Comparison of ENCODE assay signal across 34 cellular contexts in genomic region chr1:241630476-241630875, GRCh38. TPM values are rescaled to one million over a fixed set of nuclear protein-coding genes. Genes with fewer than 3 reads are reported as not detected.
"Had no signal": no experiment of that assay in that cellular context is flagged by ENCODE, and none has a peak within 500 bp of the region (broad histone marks: within the 10 kb centered on the region; RNA-seq: fewer than 3 reads in every experiment).

No MANE protein-coding gene starts in this region.

- H3K9me3 ChIP-seq: esophagus muscularis mucosa, gastrocnemius medialis, heart left ventricle had no signal

- H3K27ac ChIP-seq: brain microvascular endothelial cell, esophagus muscularis mucosa, foreskin keratinocyte, gastrocnemius medialis, heart left ventricle, WERI-Rb-1 had no signal

- FAIRE-seq: astrocyte, colon had no signal

- H3K4me1 ChIP-seq: esophagus muscularis mucosa had no signal

- H3K4me3 ChIP-seq: esophagus muscularis mucosa, gastrocnemius medialis, heart left ventricle had no signal

- H3K27me3 Mint-ChIP-seq: activated B cell treated with CpG ODN at 0.5 μM for 24 hours; activated CD8-positive, alpha-beta T cell treated with anti-CD3 and anti-CD28 coated beads for 36 hours; activated naive CD8-positive, alpha-beta T cell; activated T-helper 17 cell treated with anti-CD3 and anti-CD28 coated beads, Interleukin-2, amount 50 U/mL, for 72 hours; effector memory CD8-positive, alpha-beta T cell had no signal

- H3K4me3 Mint-ChIP-seq: activated B cell treated with CpG ODN at 0.5 μM for 24 hours; activated CD8-positive, alpha-beta T cell treated with anti-CD3 and anti-CD28 coated beads for 36 hours; activated naive CD8-positive, alpha-beta T cell; activated T-cell treated with anti-CD3 and anti-CD28 coated beads, Interleukin-2, amount 50 U/mL, for 4 hours; activated T-helper 17 cell treated with anti-CD3 and anti-CD28 coated beads, Interleukin-2, amount 50 U/mL, for 72 hours; effector memory CD8-positive, alpha-beta T cell had no signal

- H3K27ac Mint-ChIP-seq: activated CD8-positive, alpha-beta T cell treated with anti-CD3 and anti-CD28 coated beads for 36 hours; activated T-helper 17 cell treated with anti-CD3 and anti-CD28 coated beads, Interleukin-2, amount 50 U/mL, for 72 hours had no signal

- H3K9me3 Mint-ChIP-seq: activated B cell treated with CpG ODN at 0.5 μM for 24 hours; activated CD8-positive, alpha-beta T cell treated with anti-CD3 and anti-CD28 coated beads for 36 hours; activated T-cell treated with anti-CD3 and anti-CD28 coated beads, Interleukin-2, amount 50 U/mL, for 4 hours; activated T-helper 17 cell treated with anti-CD3 and anti-CD28 coated beads, Interleukin-2, amount 50 U/mL, for 72 hours; effector memory CD8-positive, alpha-beta T cell had no signal

- H3K27me3 ChIP-seq: brain microvascular endothelial cell, esophagus muscularis mucosa, foreskin keratinocyte, gastrocnemius medialis, heart left ventricle had no signal

- ATAC-seq: activated CD4-positive, CD25-positive, alpha-beta regulatory T cell treated with anti-CD3 and anti-CD28 coated beads, Interleukin-2, amount 50 U/mL, for 24 hours; activated CD8-positive, alpha-beta T cell treated with anti-CD3 and anti-CD28 coated beads for 36 hours; activated T-cell treated with anti-CD3 and anti-CD28 coated beads, Interleukin-2, amount 50 U/mL, for 4 hours; activated T-helper 17 cell treated with anti-CD3 and anti-CD28 coated beads, Interleukin-2, amount 50 U/mL, for 72 hours; effector memory CD8-positive, alpha-beta T cell; foreskin keratinocyte; gastrocnemius medialis; heart left ventricle had no signal

- H3K36me3 ChIP-seq: gastrocnemius medialis, WERI-Rb-1 had no signal

- DNase-seq: activated B cell treated with CpG ODN at 0.5 μM for 24 hours; activated CD4-positive, alpha-beta T cell treated with anti-CD3 and anti-CD28 coated beads for 48 hours; activated CD4-positive, alpha-beta T cell treated with anti-CD3 and anti-CD28 coated beads, Interleukin-2, amount 50 U/mL, for 1 hour; activated CD4-positive, alpha-beta T cell treated with anti-CD3 and anti-CD28 coated beads, Interleukin-2, amount 50 U/mL, for 48 hours; activated CD8-positive, alpha-beta memory T cell treated with anti-CD3 and anti-CD28 coated beads for 24 hours; activated CD8-positive, alpha-beta T cell treated with anti-CD3 and anti-CD28 coated beads for 36 hours; activated effector memory CD4-positive, alpha-beta T cell treated with Interleukin-2 at 50 U/mL for 16 hours; activated gamma-delta T cell treated with Interleukin-2 at 50 U/mL for 16 hours; activated naive CD4-positive, alpha-beta T cell treated with anti-CD3 and anti-CD28 coated beads, Interleukin-2, amount 50 U/mL, for 16 hours; activated naive CD4-positive, alpha-beta T cell treated with Interleukin-2 at 50 U/mL for 16 hours; activated T-cell treated with anti-CD3 and anti-CD28 coated beads, Interleukin-2, amount 50 U/mL, for 4 hours; amniotic stem cell; anterior cingulate cortex; brain microvascular endothelial cell; caudate nucleus; cortex of kidney; dermis blood vessel endothelial cell; effector CD4-positive, alpha-beta T cell; effector memory CD8-positive, alpha-beta T cell; erythroblast; foreskin keratinocyte; gastrocnemius medialis; glutamatergic neuron; heart left ventricle; hypothalamus; T1000; WERI-Rb-1 had no signal

RNA-seq across cellular contexts. Expression of gene WDR64, which starts 21.6 kb away (rescaled TPM):
- total RNA-seq: activated CD8-positive, alpha-beta T cell treated with anti-CD3 and anti-CD28 coated beads for 36 hours; activated T-helper 17 cell treated with anti-CD3 and anti-CD28 coated beads, Interleukin-2, amount 50 U/mL, for 72 hours; astrocyte; esophagus muscularis mucosa; foreskin keratinocyte; heart left ventricle had no signal
- polyA plus RNA-seq: adipose tissue, foreskin keratinocyte, heart left ventricle had no signal
